Comparison of ENCODE assay signal across 8 cellular contexts in the genomic region with DNA sequence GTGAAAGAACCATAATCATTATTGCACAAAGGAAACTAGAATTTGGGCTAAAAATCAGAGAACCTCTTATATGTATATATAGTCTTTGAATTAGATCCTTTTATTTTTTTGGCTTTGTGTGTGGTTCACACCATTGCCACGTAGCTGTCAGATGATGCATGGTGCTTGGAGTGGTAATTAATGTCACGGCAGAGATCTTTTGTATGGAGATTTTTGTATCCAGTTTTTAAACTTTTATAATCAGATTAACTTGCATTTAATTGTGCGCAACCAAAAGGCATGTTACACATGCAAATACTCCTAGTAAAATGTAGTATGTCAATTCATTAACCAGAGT. TPM values are rescaled to one million over a fixed set of nuclear protein-coding genes. Genes with fewer than 3 reads are reported as not detected.
DNase-seq lines count a peak whose midpoint lies in the region; ATAC-seq and TF ChIP-seq lines count a peak whose summit lies in the region.
"Had no signal": no experiment of that assay in that cellular context is flagged by ENCODE, and none has a peak within 500 bp of the region (broad histone marks: within the 10 kb centered on the region; RNA-seq: fewer than 3 reads in every experiment).

No MANE protein-coding gene starts in this region.

- H3K4me1 Mint-ChIP-seq in endothelial cell (ENCODE audit: unreplicated experiment), result peaks cover 7% of the 10 kb centered on the region

- no peak overlapping the region for H3K23ac ChIP-seq in neuronal stem cell (ENCODE audit: low read depth, low read length, poor library complexity)

- no peak for ATAC-seq in HG03442 (IDR thresholded peaks at IDR 0.05; ENCODE audit: unreplicated experiment)

- peak overlapping the region; percentile 61 for H3K27ac ChIP-seq in GM23248
- peak overlapping the region; percentile 58 for H3K27ac ChIP-seq in OCI-LY1 (ENCODE audit: low read depth, low read length, poor library complexity, severe bottlenecking)
- H3K27ac ChIP-seq in neuronal stem cell (replicated peaks; ENCODE audit: low read length), result no peak overlapping the region

- H3K27me3 ChIP-seq in GM23248 (replicated peaks; ENCODE audit: insufficient read depth), result no peaks in the 10 kb centered on the region
- H3K27me3 ChIP-seq in OCI-LY1 (ENCODE audit: insufficient read depth, low read length), result no peaks in the 10 kb centered on the region
- H3K27me3 ChIP-seq in neuronal stem cell (ENCODE audit: control insufficient read depth in 3 of 3, insufficient read depth in 3 of 3, low read depth in 1 of 3, low read length in 3 of 3), result no peaks in the 10 kb centered on the region

- H3F3A ChIP-seq in GM23248 (ENCODE audit: insufficient read depth), result peaks cover 34% of the 10 kb centered on the region
- no peaks in the 10 kb centered on the region for H3F3A ChIP-seq in OCI-LY1 (ENCODE audit: insufficient read depth, low read length)

- H3K4me2 ChIP-seq in GM23248 (ENCODE audit: unreplicated experiment) (peak overlapping the region; percentile 82), OCI-LY1 (ENCODE audit: low read length) (peak overlapping the region; percentile 83), neuronal stem cell (ENCODE audit: insufficient read depth, low read length, poor library complexity, severe bottlenecking) (no peak overlapping the region)

- no peak overlapping the region for H4K91ac ChIP-seq in neuronal stem cell (ENCODE audit: low read depth, low read length, poor library complexity)

- no peak overlapping the region for H2BK12ac ChIP-seq in neuronal stem cell (ENCODE audit: low read length)

- no peaks in the 10 kb centered on the region for H3K79me1 ChIP-seq in neuronal stem cell (ENCODE audit: low read depth, low read length)

- H4K20me1 ChIP-seq in GM23248 (ENCODE audit: insufficient read depth) (no peaks in the 10 kb centered on the region), OCI-LY1 (ENCODE audit: insufficient read depth, low read length) (no peaks in the 10 kb centered on the region)

- H3K9ac ChIP-seq in GM23248, result peak overlapping the region; percentile 89
- H3K9ac ChIP-seq in OCI-LY1 (ENCODE audit: low read length), result peak overlapping the region; percentile 93
- no peak overlapping the region for H3K9ac ChIP-seq in neuronal stem cell (ENCODE audit: low read depth, low read length, poor library complexity)

- H2BK5ac ChIP-seq in neuronal stem cell (ENCODE audit: low read length), result no peak overlapping the region

- peaks cover 3% of the 10 kb centered on the region for H3K27me3 Mint-ChIP-seq in endothelial cell (ENCODE audit: unreplicated experiment)

- H3K36me3 ChIP-seq in GM23248 (ENCODE audit: low read depth), result peaks cover 13% of the 10 kb centered on the region
- H3K36me3 ChIP-seq in OCI-LY1 (ENCODE audit: insufficient read depth, low read length), result peaks cover 16% of the 10 kb centered on the region
- peaks cover 0 to 47% of the 10 kb centered on the region in 2 donors for H3K36me3 ChIP-seq in neuronal stem cell (replicated peaks in 1 of 2; ENCODE audit: control insufficient read depth in 2 of 2, insufficient read depth in 2 of 2, low read length in 2 of 2)

- H4K8ac ChIP-seq in neuronal stem cell (ENCODE audit: low read depth, low read length), result no peak overlapping the region

- H3K36me3 Mint-ChIP-seq in endothelial cell (ENCODE audit: low read depth, unreplicated experiment), result no peaks in the 10 kb centered on the region

- no peak overlapping the region for H2AK5ac ChIP-seq in neuronal stem cell (ENCODE audit: low read depth, low read length)

- peak; percentile 64 for DNase-seq in GM23248
- no peak for DNase-seq in endothelial cell (ENCODE audit: low spot score)
- no peak for DNase-seq in neuronal stem cell (ENCODE audit: low spot score)
- DNase-seq in 8988T, result no peak
- DNase-seq in GOT3 (lab: John Stamatoyannopoulos, UW), result no peak

- H2AFZ ChIP-seq in GM23248 (peak overlapping the region; percentile 84), OCI-LY1 (ENCODE audit: low read length) (peak overlapping the region; percentile 50; the same call in 1 of the 2 replicates), neuronal stem cell (ENCODE audit: low read length) (peak overlapping the region; percentile 86)

- H3K4me1 ChIP-seq in GM23248 (ENCODE audit: insufficient read depth) (peaks cover 19% of the 10 kb centered on the region; the same call in 1 of the 2 replicates), OCI-LY1 (ENCODE audit: insufficient read depth, low read length, severe bottlenecking) (peaks cover 31% of the 10 kb centered on the region), neuronal stem cell (ENCODE audit: control insufficient read depth in 2 of 2, insufficient read depth in 1 of 2, low read depth in 1 of 2, low read length in 2 of 2) (peaks cover 2 to 17% of the 10 kb centered on the region in 2 donors)

- H3K18ac ChIP-seq in neuronal stem cell (ENCODE audit: low read length), result no peak overlapping the region

- in situ Hi-C loops in GM23248 (cut with MboI), result no loop called here

- no peak overlapping the region for H3K14ac ChIP-seq in neuronal stem cell (ENCODE audit: low read length)

- 18 to 19% methylated on average over 3 of the region's 3 CpGs for WGBS in GM23248 (ENCODE audit: low coverage in 1 of 2, low lambda C conversion rate in 2 of 2, missing lambda C conversion rate in 2 of 2), 2 experiments
- no CpG with 5 or more reads among the region's 3 CpGs for WGBS in neuronal stem cell (ENCODE audit: extremely low coverage in 2 of 2, insufficient read length in 2 of 2, insufficient replicate concordance in 1 of 2), 2 donors

- H3K4me3 ChIP-seq in GM23248, result peak overlapping the region; percentile 85
- H3K4me3 ChIP-seq in OCI-LY1 (ENCODE audit: low read depth, low read length, poor library complexity, severe bottlenecking), result peak overlapping the region; percentile 94
- H3K4me3 ChIP-seq in neuronal stem cell (ENCODE audit: low read length in 2 of 2), result peak overlapping the region; percentile 61 to 82

- no peak overlapping the region for H3K27ac Mint-ChIP-seq in endothelial cell (ENCODE audit: unreplicated experiment)

- no peak overlapping the region for H3K4ac ChIP-seq in neuronal stem cell (ENCODE audit: low read length)

- H2BK120ac ChIP-seq in neuronal stem cell (ENCODE audit: low read depth, low read length), result no peak overlapping the region

- no peaks in the 10 kb centered on the region for H3K9me3 Mint-ChIP-seq in endothelial cell (ENCODE audit: unreplicated experiment)

- peak overlapping the region; percentile 91 for H3K4me3 Mint-ChIP-seq in endothelial cell (ENCODE audit: unreplicated experiment)

- no peaks in the 10 kb centered on the region for H3K9me2 ChIP-seq in GM23248 (ENCODE audit: insufficient read depth)
- H3K9me2 ChIP-seq in OCI-LY1 (ENCODE audit: low read depth, low read length), result no peaks in the 10 kb centered on the region

- H2BK15ac ChIP-seq in neuronal stem cell (ENCODE audit: low read length), result no peak overlapping the region

- no peak for TF ChIP-seq CTCF in OCI-LY1 (IDR thresholded peaks at IDR 0.05; ENCODE audit: low read length)
- TF ChIP-seq CTCF in endothelial cell (IDR thresholded peaks at IDR 0.05; ENCODE audit: unreplicated experiment), result no peak

- H3K79me2 ChIP-seq in GM23248 (ENCODE audit: insufficient read depth), result peaks cover 54% of the 10 kb centered on the region
- peaks cover 31% of the 10 kb centered on the region for H3K79me2 ChIP-seq in OCI-LY1 (ENCODE audit: insufficient read depth, low read length)

- H3K9me3 ChIP-seq in GM23248 (ENCODE audit: low read depth), result no peaks in the 10 kb centered on the region
- H3K9me3 ChIP-seq in OCI-LY1 (ENCODE audit: low read length), result no peaks in the 10 kb centered on the region
- no peaks in the 10 kb centered on the region for H3K9me3 ChIP-seq in neuronal stem cell (replicated peaks in 1 of 2; ENCODE audit: control insufficient read depth in 2 of 2, insufficient read depth in 1 of 2, low read depth in 1 of 2, low read length in 2 of 2)

RNA-seq across cellular contexts. Expression of gene ABHD10, which starts 0.8 kb away (rescaled TPM):
- total RNA-seq in GM23248 (2014; rRNA removed; shearing (Covaris generic)), result 20.9 and 26.4 TPM in 2 replicates
- 25.4 and 26.5 TPM in 2 replicates for polyA plus RNA-seq in GM23248 (2016; fragmentation: Nextera tagmentation; extraction: Ambion mirVana)
- total RNA-seq in endothelial cell (ENCODE audit: unreplicated experiment), result 18.7 TPM
- polyA plus RNA-seq in neuronal stem cell (2013, experiment 1 of 2), result 26.8 TPM
- 26.8 TPM for polyA plus RNA-seq in neuronal stem cell (2013, experiment 2 of 2)

RNA-seq across cellular contexts. Expression of gene TAGLN3, which starts 19.1 kb away (rescaled TPM):
- total RNA-seq in GM23248 (2014; rRNA removed; shearing (Covaris generic)), result 1.3 TPM in 1 of 2 replicates, not detected in the other
- 0.48 and 0.61 TPM in 2 replicates for polyA plus RNA-seq in GM23248 (2016; fragmentation: Nextera tagmentation; extraction: Ambion mirVana)
- 0.72 TPM for total RNA-seq in endothelial cell (ENCODE audit: unreplicated experiment)
- polyA plus RNA-seq in neuronal stem cell (2013, experiment 1 of 2), result 57.1 TPM
- polyA plus RNA-seq in neuronal stem cell (2013, experiment 2 of 2), result 53.3 TPM

RNA-seq across cellular contexts. Expression of gene TMPRSS7, which starts 54.9 kb away (rescaled TPM):
- not detected in 2 replicates for total RNA-seq in GM23248 (2014; rRNA removed; shearing (Covaris generic))
- not detected in 2 replicates for polyA plus RNA-seq in GM23248 (2016; fragmentation: Nextera tagmentation; extraction: Ambion mirVana)
- total RNA-seq in endothelial cell (ENCODE audit: unreplicated experiment), result not detected
- 0.04 TPM for polyA plus RNA-seq in neuronal stem cell (2013, experiment 1 of 2)
- 0.03 TPM for polyA plus RNA-seq in neuronal stem cell (2013, experiment 2 of 2)
- total RNA-seq: temporal lobe had no signal
